Comparison of ENCODE assay signal across 1 cellular context in the genomic region with DNA sequence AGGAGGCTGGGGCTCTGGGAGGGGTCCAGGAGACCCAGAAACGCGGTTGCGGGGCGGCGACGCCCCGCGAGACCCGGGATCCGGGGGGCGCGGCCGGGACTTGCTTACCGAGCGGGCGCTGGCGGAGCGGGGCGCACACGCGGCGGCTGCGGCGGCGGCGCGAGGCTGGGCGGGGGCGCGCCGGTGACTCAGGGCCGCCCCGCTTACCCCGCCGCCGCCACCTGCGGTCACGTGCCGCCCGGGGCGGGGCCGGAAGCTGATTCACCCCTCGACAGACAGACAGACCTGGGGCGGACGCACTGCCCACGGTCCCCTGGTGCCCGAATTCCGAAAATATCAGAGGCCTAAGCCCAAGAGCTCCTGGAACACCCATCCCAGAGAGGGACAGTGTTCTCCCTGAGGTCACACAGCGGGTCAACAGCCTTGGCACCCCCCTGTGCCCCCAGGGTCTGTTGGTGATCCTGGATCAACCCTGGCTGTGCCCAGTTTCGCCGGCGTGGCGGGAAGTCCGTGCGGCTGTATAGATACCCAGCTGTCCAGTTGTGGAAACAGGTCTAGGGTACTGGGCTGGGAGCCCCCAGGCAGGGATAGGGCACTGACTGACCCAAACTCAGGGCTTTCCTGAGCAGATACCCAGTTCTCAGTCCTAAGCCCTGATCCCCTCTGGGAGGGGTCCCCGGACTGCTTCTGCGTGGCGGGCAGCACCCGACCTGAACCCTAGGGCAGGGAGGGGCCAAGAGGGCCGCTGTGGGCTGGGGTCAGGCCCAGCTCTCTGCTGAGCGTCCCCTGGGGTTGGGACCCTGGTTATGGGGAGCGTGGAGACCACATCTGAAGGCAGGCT.
A peak's percentile ranks its signal among the peaks of the same experiment; 100 is the strongest.
TF ChIP-seq lines count a peak whose summit lies in the region.

A gene with protein sequence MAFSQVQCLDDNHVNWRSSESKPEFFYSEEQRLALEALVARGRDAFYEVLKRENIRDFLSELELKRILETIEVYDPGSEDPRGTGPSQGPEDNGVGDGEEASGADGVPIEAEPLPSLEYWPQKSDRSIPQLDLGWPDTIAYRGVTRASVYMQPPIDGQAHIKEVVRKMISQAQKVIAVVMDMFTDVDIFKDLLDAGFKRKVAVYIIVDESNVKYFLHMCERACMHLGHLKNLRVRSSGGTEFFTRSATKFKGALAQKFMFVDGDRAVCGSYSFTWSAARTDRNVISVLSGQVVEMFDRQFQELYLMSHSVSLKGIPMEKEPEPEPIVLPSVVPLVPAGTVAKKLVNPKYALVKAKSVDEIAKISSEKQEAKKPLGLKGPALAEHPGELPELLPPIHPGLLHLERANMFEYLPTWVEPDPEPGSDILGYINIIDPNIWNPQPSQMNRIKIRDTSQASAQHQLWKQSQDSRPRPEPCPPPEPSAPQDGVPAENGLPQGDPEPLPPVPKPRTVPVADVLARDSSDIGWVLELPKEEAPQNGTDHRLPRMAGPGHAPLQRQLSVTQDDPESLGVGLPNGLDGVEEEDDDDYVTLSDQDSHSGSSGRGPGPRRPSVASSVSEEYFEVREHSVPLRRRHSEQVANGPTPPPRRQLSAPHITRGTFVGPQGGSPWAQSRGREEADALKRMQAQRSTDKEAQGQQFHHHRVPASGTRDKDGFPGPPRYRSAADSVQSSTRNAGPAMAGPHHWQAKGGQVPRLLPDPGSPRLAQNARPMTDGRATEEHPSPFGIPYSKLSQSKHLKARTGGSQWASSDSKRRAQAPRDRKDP (minus strand): TSS at position 164 of the 841 bp plus-strand sequence. CDS start 723 bp downstream, outside the sequence.

TF ChIP-seq in HepG2, 621 proteins besides CTCF, POLR2A, EP300 and RAD21 (continued from another document and continues in another):
- TF ChIP-seq, protein P1, sequence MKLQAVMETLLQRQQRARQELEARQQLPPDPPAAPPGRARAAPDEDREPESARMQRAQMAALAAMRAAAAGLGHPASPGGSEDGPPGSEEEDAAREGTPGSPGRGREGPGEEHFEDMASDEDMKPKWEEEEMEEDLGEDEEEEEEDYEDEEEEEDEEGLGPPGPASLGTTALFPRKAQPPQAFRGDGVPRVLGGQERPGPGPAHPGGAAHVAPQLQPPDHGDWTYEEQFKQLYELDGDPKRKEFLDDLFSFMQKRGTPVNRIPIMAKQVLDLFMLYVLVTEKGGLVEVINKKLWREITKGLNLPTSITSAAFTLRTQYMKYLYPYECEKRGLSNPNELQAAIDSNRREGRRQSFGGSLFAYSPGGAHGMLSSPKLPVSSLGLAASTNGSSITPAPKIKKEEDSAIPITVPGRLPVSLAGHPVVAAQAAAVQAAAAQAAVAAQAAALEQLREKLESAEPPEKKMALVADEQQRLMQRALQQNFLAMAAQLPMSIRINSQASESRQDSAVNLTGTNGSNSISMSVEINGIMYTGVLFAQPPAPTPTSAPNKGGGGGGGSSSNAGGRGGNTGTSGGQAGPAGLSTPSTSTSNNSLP (IDR thresholded peaks at IDR 0.05; ENCODE audit: low read depth, low read length): no peak
- TF ChIP-seq, protein P2, sequence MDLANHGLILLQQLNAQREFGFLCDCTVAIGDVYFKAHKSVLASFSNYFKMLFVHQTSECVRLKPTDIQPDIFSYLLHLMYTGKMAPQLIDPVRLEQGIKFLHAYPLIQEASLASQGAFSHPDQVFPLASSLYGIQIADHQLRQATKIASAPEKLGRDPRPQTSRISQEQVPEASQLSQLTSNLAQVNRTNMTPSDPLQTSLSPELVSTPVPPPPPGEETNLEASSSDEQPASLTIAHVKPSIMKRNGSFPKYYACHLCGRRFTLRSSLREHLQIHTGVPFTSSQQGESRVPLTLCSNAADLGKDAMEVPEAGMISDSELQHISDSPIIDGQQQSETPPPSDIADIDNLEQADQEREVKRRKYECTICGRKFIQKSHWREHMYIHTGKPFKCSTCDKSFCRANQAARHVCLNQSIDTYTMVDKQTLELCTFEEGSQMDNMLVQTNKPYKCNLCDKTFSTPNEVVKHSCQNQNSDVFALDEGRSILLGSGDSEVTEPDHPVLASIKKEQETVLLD (CRISPR knock-in tag; IDR thresholded peaks at IDR 0.05; ENCODE audit: low read depth): peak; percentile 91
- TF ChIP-seq FOXJ3 (CRISPR knock-in tag; IDR thresholded peaks at IDR 0.05; ENCODE audit: borderline replicate concordance) (0 out of 2 replicates have a peak, but pooled peaks have one; percentile 22), ZNF331 (CRISPR knock-in tag; IDR thresholded peaks at IDR 0.05) (0 out of 2 replicates have a peak, but pooled peaks have one; percentile 31), GFI1 (CRISPR knock-in tag; IDR thresholded peaks at IDR 0.05; ENCODE audit: borderline replicate concordance) (peak; percentile 1; the same call in 1 of the 2 replicates), JUNB (CRISPR knock-in tag; IDR thresholded peaks at IDR 0.05; ENCODE audit: borderline replicate concordance) (no peak; the same call in 1 of the 2 replicates), TSC22D2 (CRISPR knock-in tag; IDR thresholded peaks at IDR 0.05; ENCODE audit: borderline replicate concordance) (0 out of 2 replicates have a peak, but pooled peaks have one; percentile 16), KAT2B (IDR thresholded peaks at IDR 0.05; ENCODE audit: borderline replicate concordance, low read depth, low read length) (no peak), GABPB1 (CRISPR knock-in tag; IDR thresholded peaks at IDR 0.05) (peak; percentile 90), ZNF792 (CRISPR knock-in tag; IDR thresholded peaks at IDR 0.05) (no peak; the same call in 1 of the 2 replicates), PAWR (CRISPR knock-in tag; IDR thresholded peaks at IDR 0.05; ENCODE audit: borderline replicate concordance) (no peak), ATF7-NPFF (CRISPR knock-in tag; IDR thresholded peaks at IDR 0.05; ENCODE audit: low read depth) (0 out of 2 replicates have a peak, but pooled peaks have one; percentile 31), ERF (CRISPR knock-in tag; IDR thresholded peaks at IDR 0.05) (no peak), RXRA (CRISPR knock-in tag; IDR thresholded peaks at IDR 0.05) (peak; percentile 58; the same call in 1 of the 2 replicates), ZNF570 (CRISPR knock-in tag; IDR thresholded peaks at IDR 0.05; ENCODE audit: borderline replicate concordance) (no peak), NPAS2 (CRISPR knock-in tag; IDR thresholded peaks at IDR 0.05; ENCODE audit: borderline replicate concordance) (no peak), ZSCAN9 (CRISPR knock-in tag; IDR thresholded peaks at IDR 0.05; ENCODE audit: borderline replicate concordance) (peak; percentile 24; the same call in 1 of the 2 replicates), FOSL1 (CRISPR knock-in tag; IDR thresholded peaks at IDR 0.05; ENCODE audit: borderline replicate concordance) (peak; percentile 68; the same call in 1 of the 2 replicates), ARNTL (CRISPR knock-in tag; IDR thresholded peaks at IDR 0.05) (peak; percentile 72; the same call in 1 of the 2 replicates), ZNF337 (CRISPR knock-in tag; IDR thresholded peaks at IDR 0.05; ENCODE audit: borderline replicate concordance, low read depth) (no peak), XRCC5 (optimal IDR thresholded peaks at IDR 0.05; ENCODE audit: low read length) (no peak), PAF1 (CRISPR knock-in tag; IDR thresholded peaks at IDR 0.05) (0 out of 2 replicates have a peak, but pooled peaks have one; percentile 29), MAZ (IDR thresholded peaks at IDR 0.05; ENCODE audit: borderline replicate concordance, low read depth, low read length) (no peak), MAZ (CRISPR knock-in tag; IDR thresholded peaks at IDR 0.05; ENCODE audit: low read depth) (peak; percentile 62), ZFP36L1 (CRISPR knock-in tag; IDR thresholded peaks at IDR 0.05) (no peak), ZNF777 (CRISPR knock-in tag; IDR thresholded peaks at IDR 0.05) (peak; percentile 78), ZNF350 (CRISPR knock-in tag; IDR thresholded peaks at IDR 0.05; ENCODE audit: borderline replicate concordance, low read depth) (no peak; the same call in 1 of the 2 replicates), ZNF496 (CRISPR knock-in tag; IDR thresholded peaks at IDR 0.05; ENCODE audit: insufficient replicate concordance) (no peak), KDM4B (CRISPR knock-in tag; IDR thresholded peaks at IDR 0.05) (no peak), ADNP (CRISPR knock-in tag; IDR thresholded peaks at IDR 0.05) (no peak), MAFG (CRISPR knock-in tag; IDR thresholded peaks at IDR 0.05) (no peak), NRL (CRISPR knock-in tag; IDR thresholded peaks at IDR 0.05; ENCODE audit: borderline replicate concordance) (0 out of 2 replicates have a peak, but pooled peaks have one; percentile 22), ZNF775 (CRISPR knock-in tag; IDR thresholded peaks at IDR 0.05; ENCODE audit: borderline replicate concordance) (no peak), ISL2 (CRISPR knock-in tag; IDR thresholded peaks at IDR 0.05) (no peak)
- TF ChIP-seq, protein P3, sequence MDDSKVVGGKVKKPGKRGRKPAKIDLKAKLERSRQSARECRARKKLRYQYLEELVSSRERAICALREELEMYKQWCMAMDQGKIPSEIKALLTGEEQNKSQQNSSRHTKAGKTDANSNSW (CRISPR knock-in tag; IDR thresholded peaks at IDR 0.05; ENCODE audit: borderline replicate concordance): 0 out of 2 replicates have a peak, but pooled peaks have one; percentile 43
- TF ChIP-seq, protein P4, sequence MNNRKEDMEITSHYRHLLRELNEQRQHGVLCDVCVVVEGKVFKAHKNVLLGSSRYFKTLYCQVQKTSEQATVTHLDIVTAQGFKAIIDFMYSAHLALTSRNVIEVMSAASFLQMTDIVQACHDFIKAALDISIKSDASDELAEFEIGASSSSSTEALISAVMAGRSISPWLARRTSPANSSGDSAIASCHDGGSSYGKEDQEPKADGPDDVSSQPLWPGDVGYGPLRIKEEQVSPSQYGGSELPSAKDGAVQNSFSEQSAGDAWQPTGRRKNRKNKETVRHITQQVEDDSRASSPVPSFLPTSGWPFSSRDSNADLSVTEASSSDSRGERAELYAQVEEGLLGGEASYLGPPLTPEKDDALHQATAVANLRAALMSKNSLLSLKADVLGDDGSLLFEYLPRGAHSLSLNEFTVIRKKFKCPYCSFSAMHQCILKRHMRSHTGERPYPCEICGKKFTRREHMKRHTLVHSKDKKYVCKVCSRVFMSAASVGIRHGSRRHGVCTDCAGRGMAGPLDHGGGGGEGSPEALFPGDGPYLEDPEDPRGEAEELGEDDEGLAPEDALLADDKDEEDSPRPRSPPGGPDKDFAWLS (CRISPR knock-in tag; IDR thresholded peaks at IDR 0.05; ENCODE audit: borderline replicate concordance): no peak
- TF ChIP-seq, protein P5, sequence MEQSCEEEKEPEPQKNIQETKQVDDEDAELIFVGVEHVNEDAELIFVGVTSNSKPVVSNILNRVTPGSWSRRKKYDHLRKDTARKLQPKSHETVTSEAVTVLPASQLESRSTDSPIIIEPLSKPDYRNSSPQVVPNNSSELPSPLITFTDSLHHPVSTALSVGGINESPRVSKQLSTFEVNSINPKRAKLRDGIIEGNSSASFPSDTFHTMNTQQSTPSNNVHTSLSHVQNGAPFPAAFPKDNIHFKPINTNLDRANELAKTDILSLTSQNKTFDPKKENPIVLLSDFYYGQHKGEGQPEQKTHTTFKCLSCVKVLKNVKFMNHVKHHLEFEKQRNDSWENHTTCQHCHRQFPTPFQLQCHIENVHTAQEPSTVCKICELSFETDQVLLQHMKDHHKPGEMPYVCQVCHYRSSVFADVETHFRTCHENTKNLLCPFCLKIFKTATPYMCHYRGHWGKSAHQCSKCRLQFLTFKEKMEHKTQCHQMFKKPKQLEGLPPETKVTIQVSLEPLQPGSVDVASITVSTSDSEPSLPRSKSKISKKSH (CRISPR knock-in tag; IDR thresholded peaks at IDR 0.05; ENCODE audit: borderline replicate concordance): peak; percentile 41; the same call in 1 of the 2 replicates
- TF ChIP-seq, protein P6, sequence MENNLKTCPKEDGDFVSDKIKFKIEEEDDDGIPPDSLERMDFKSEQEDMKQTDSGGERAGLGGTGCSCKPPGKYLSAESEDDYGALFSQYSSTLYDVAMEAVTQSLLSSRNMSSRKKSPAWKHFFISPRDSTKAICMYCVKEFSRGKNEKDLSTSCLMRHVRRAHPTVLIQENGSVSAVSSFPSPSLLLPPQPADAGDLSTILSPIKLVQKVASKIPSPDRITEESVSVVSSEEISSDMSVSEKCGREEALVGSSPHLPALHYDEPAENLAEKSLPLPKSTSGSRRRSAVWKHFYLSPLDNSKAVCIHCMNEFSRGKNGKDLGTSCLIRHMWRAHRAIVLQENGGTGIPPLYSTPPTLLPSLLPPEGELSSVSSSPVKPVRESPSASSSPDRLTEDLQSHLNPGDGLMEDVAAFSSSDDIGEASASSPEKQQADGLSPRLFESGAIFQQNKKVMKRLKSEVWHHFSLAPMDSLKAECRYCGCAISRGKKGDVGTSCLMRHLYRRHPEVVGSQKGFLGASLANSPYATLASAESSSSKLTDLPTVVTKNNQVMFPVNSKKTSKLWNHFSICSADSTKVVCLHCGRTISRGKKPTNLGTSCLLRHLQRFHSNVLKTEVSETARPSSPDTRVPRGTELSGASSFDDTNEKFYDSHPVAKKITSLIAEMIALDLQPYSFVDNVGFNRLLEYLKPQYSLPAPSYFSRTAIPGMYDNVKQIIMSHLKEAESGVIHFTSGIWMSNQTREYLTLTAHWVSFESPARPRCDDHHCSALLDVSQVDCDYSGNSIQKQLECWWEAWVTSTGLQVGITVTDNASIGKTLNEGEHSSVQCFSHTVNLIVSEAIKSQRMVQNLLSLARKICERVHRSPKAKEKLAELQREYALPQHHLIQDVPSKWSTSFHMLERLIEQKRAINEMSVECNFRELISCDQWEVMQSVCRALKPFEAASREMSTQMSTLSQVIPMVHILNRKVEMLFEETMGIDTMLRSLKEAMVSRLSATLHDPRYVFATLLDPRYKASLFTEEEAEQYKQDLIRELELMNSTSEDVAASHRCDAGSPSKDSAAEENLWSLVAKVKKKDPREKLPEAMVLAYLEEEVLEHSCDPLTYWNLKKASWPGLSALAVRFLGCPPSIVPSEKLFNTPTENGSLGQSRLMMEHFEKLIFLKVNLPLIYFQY (CRISPR knock-in tag; IDR thresholded peaks at IDR 0.05; ENCODE audit: borderline replicate concordance): peak; percentile 33; the same call in 1 of the 2 replicates
- TF ChIP-seq, protein P7, sequence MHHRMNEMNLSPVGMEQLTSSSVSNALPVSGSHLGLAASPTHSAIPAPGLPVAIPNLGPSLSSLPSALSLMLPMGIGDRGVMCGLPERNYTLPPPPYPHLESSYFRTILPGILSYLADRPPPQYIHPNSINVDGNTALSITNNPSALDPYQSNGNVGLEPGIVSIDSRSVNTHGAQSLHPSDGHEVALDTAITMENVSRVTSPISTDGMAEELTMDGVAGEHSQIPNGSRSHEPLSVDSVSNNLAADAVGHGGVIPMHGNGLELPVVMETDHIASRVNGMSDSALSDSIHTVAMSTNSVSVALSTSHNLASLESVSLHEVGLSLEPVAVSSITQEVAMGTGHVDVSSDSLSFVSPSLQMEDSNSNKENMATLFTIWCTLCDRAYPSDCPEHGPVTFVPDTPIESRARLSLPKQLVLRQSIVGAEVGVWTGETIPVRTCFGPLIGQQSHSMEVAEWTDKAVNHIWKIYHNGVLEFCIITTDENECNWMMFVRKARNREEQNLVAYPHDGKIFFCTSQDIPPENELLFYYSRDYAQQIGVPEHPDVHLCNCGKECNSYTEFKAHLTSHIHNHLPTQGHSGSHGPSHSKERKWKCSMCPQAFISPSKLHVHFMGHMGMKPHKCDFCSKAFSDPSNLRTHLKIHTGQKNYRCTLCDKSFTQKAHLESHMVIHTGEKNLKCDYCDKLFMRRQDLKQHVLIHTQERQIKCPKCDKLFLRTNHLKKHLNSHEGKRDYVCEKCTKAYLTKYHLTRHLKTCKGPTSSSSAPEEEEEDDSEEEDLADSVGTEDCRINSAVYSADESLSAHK (CRISPR knock-in tag; IDR thresholded peaks at IDR 0.05; ENCODE audit: borderline replicate concordance): no peak
- TF ChIP-seq, protein P8, sequence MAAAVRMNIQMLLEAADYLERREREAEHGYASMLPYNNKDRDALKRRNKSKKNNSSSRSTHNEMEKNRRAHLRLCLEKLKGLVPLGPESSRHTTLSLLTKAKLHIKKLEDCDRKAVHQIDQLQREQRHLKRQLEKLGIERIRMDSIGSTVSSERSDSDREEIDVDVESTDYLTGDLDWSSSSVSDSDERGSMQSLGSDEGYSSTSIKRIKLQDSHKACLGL (CRISPR knock-in tag; IDR thresholded peaks at IDR 0.05): peak; percentile 58; the same call in 1 of the 2 replicates
